In the genomic region with DNA sequence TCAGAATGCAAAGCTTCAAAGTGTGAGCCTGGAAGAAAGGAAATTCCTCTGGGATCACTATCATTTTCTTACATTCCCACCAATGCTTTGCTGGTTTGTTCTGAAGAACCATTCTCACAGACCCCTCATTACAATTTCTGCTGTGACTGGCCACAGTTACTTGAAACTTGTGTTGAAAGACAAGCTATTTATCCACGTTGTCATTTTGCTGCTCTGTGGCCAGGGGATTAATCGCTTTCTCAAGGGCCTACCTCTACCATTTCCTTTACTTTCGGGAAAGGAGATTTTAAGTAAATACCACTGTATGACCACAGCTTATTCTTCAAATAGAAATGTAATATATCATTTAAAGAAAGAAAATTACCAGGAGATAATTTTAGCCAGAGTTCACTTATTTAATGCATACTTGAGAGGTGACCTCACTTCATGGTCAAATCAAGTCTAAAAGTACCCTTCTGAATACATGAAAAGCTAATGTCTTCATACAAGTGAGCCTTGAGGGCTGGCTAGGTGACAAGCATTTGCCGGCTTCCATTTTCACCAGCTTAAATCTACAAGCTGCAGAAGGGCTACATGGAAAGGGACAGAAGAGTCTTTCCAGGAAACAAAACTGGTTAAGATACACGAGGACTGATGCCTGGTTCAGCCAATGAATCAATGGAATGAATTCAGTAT, we compare ENCODE assay signal across 24 cellular contexts.
DNase-seq lines count a peak whose midpoint lies in the region; ATAC-seq and TF ChIP-seq lines count a peak whose summit lies in the region.
"Had no signal": no experiment of that assay in that cellular context is flagged by ENCODE, and none has a peak within 500 bp of the region (broad histone marks: within the 10 kb centered on the region; RNA-seq: fewer than 3 reads in every experiment).

No MANE protein-coding gene starts in this region.

- H2AFZ ChIP-seq in mesenchymal stem cell (ENCODE audit: low read depth, low read length) (no peak overlapping the region), neuronal stem cell (ENCODE audit: low read length) (peak overlapping the region; percentile 79)

- H2BK5ac ChIP-seq in mesenchymal stem cell (ENCODE audit: low read depth, low read length, poor library complexity, severe bottlenecking) (no peak overlapping the region), neuronal stem cell (ENCODE audit: low read length) (no peak overlapping the region)

- WGBS in mesenchymal stem cell, result 98% methylated on average over 2 of the region's 5 CpGs
- no CpG with 5 or more reads among the region's 5 CpGs for WGBS in neuronal stem cell (ENCODE audit: extremely low coverage in 2 of 2, insufficient read length in 2 of 2, insufficient replicate concordance in 1 of 2), 2 donors

- no peak overlapping the region for H3K27ac ChIP-seq in mesenchymal stem cell (ENCODE audit: low read length, poor library complexity, severe bottlenecking)
- peak overlapping the region; percentile 44 for H3K27ac ChIP-seq in neuronal stem cell (replicated peaks; ENCODE audit: low read length)
- H3K27ac ChIP-seq: BLaER1 had no signal

- H3K18ac ChIP-seq in mesenchymal stem cell (ENCODE audit: low read depth in 1 of 2, low read length in 2 of 2) (no peak overlapping the region), neuronal stem cell (ENCODE audit: low read length) (no peak overlapping the region)

- H3K9ac ChIP-seq in mesenchymal stem cell (ENCODE audit: low read length), result no peak overlapping the region
- no peak overlapping the region for H3K9ac ChIP-seq in neuronal stem cell (ENCODE audit: low read depth, low read length, poor library complexity)
- H3K9ac ChIP-seq: BLaER1 had no signal

- TF ChIP-seq CTCF in chondrocyte (IDR thresholded peaks at IDR 0.05), result no peak

- H3K4ac ChIP-seq in mesenchymal stem cell (ENCODE audit: low read depth in 1 of 2, low read length in 2 of 2) (no peak overlapping the region), neuronal stem cell (ENCODE audit: low read length) (no peak overlapping the region)

- H3K4me2 ChIP-seq in mesenchymal stem cell (ENCODE audit: low read length, poor library complexity, severe bottlenecking) (no peak overlapping the region), neuronal stem cell (ENCODE audit: insufficient read depth, low read length, poor library complexity, severe bottlenecking) (no peak overlapping the region)
- H3K4me2 ChIP-seq: BLaER1 had no signal

- no peak for ATAC-seq in stimulated activated naive CD8-positive, alpha-beta T cell treated with anti-CD3 and anti-CD28 coated beads, Interleukin-15, amount 100 ng/mL, for 72 hours
- ATAC-seq: K562 had no signal

- H3K36me3 ChIP-seq in mesenchymal stem cell (ENCODE audit: control insufficient read depth in 1 of 2, insufficient read depth in 2 of 2, low read depth in 1 of 2, low read length in 2 of 2) (no peaks in the 10 kb centered on the region), neuronal stem cell (replicated peaks in 1 of 2; ENCODE audit: control insufficient read depth in 2 of 2, insufficient read depth in 2 of 2, low read length in 2 of 2) (no peaks in the 10 kb centered on the region)
- H3K36me3 ChIP-seq: BLaER1, HAP-1 had no signal

- H3K9me3 Mint-ChIP-seq in chondrocyte (ENCODE audit: low read depth), result no peaks in the 10 kb centered on the region
- H3K9me3 Mint-ChIP-seq in stimulated activated naive CD8-positive, alpha-beta T cell treated with anti-CD3 and anti-CD28 coated beads, Interleukin-15, amount 100 ng/mL, for 72 hours, result no peaks in the 10 kb centered on the region

- peak; percentile 23 for DNase-seq in NCI-H2227 treated with DMSO at 0.1 percent for 48 hours (lab: John Stamatoyannopoulos, UW)
- no peak for DNase-seq in chondrocyte (ENCODE audit: low spot score)
- peak; percentile 31 for DNase-seq in mesenchymal stem cell
- no peak for DNase-seq in neuronal stem cell (ENCODE audit: low spot score)
- DNase-seq in DMS114 treated with DMSO at 0.1 percent for 48 hours (lab: John Stamatoyannopoulos, UW; ENCODE audit: unreplicated experiment), result no peak
- DNase-seq in stimulated activated naive CD8-positive, alpha-beta T cell treated with anti-CD3 and anti-CD28 coated beads, Interleukin-15, amount 100 ng/mL, for 72 hours, result no peak
- DNase-seq in NCI-H1092 treated with DMSO at 0.1 percent for 48 hours (lab: John Stamatoyannopoulos, UW), result no peak
- DNase-seq in activated gamma-delta T cell treated with Interleukin-2 at 50 U/mL for 16 hours, result no peak
- DNase-seq: CD4-positive, CD25-positive, alpha-beta regulatory T cell; HFFc6; Kasumi-1; NCI-H1105; NCI-H1436 treated with DMSO at 0.1 percent for 48 hours; NCI-H187 treated with DMSO at 0.1 percent for 48 hours; NCI-H2107; NCI-H446 treated with DMSO at 0.1 percent for 48 hours; NCI-H526; NCI-H82; NK-92 treated with Interleukin-12 subunit alpha and Interleukin-12 subunit beta, amount 100 ng/mL, for 24 hours; Right ventricle myocardium superior; RPMI8226 had no signal

- H2BK120ac ChIP-seq in mesenchymal stem cell (ENCODE audit: low read depth, low read length) (no peak overlapping the region), neuronal stem cell (ENCODE audit: low read depth, low read length) (no peak overlapping the region)

- H3K14ac ChIP-seq in mesenchymal stem cell (ENCODE audit: low read length in 2 of 2) (no peak overlapping the region), neuronal stem cell (ENCODE audit: low read length) (no peak overlapping the region)

- H3K4me3 Mint-ChIP-seq in chondrocyte (ENCODE audit: unreplicated experiment), result no peak overlapping the region
- no peak overlapping the region for H3K4me3 Mint-ChIP-seq in stimulated activated naive CD8-positive, alpha-beta T cell treated with anti-CD3 and anti-CD28 coated beads, Interleukin-15, amount 100 ng/mL, for 72 hours
- H3K4me3 Mint-ChIP-seq: CD4-positive, CD25-positive, alpha-beta regulatory T cell; HFFc6 had no signal

- H2AK5ac ChIP-seq in mesenchymal stem cell (ENCODE audit: low read length, severe bottlenecking) (no peak overlapping the region), neuronal stem cell (ENCODE audit: low read depth, low read length) (no peak overlapping the region)

- no peak overlapping the region for H3K23ac ChIP-seq in mesenchymal stem cell (ENCODE audit: low read length in 2 of 2)
- no peak overlapping the region for H3K23ac ChIP-seq in neuronal stem cell (ENCODE audit: low read depth, low read length, poor library complexity)

- H2BK12ac ChIP-seq in mesenchymal stem cell (ENCODE audit: low read length in 2 of 2) (no peak overlapping the region), neuronal stem cell (ENCODE audit: low read length) (no peak overlapping the region)

- H4K91ac ChIP-seq in mesenchymal stem cell (ENCODE audit: low read length) (no peak overlapping the region), neuronal stem cell (ENCODE audit: low read depth, low read length, poor library complexity) (no peak overlapping the region)

- peaks cover 11% of the 10 kb centered on the region for H3K4me1 Mint-ChIP-seq in chondrocyte (ENCODE audit: low read depth)
- H3K4me1 Mint-ChIP-seq in stimulated activated naive CD8-positive, alpha-beta T cell treated with anti-CD3 and anti-CD28 coated beads, Interleukin-15, amount 100 ng/mL, for 72 hours, result no peaks in the 10 kb centered on the region
- H3K4me1 Mint-ChIP-seq: CD4-positive, CD25-positive, alpha-beta regulatory T cell had no signal

- H2BK15ac ChIP-seq in mesenchymal stem cell (ENCODE audit: low read depth, poor library complexity, severe bottlenecking), result no peak overlapping the region
- H2BK15ac ChIP-seq in neuronal stem cell (ENCODE audit: low read length), result no peak overlapping the region

- H3K9me3 ChIP-seq in mesenchymal stem cell (ENCODE audit: control insufficient read depth, low read length) (peaks cover 7% of the 10 kb centered on the region), neuronal stem cell (replicated peaks in 1 of 2; ENCODE audit: control insufficient read depth in 2 of 2, insufficient read depth in 1 of 2, low read depth in 1 of 2, low read length in 2 of 2) (no peaks in the 10 kb centered on the region)
- H3K9me3 ChIP-seq: BLaER1, HAP-1 had no signal

- H3K27me3 ChIP-seq in mesenchymal stem cell (ENCODE audit: control insufficient read depth in 1 of 2, insufficient read depth in 1 of 2, low read length in 2 of 2), result no peaks in the 10 kb centered on the region
- no peaks in the 10 kb centered on the region for H3K27me3 ChIP-seq in neuronal stem cell (ENCODE audit: control insufficient read depth in 3 of 3, insufficient read depth in 3 of 3, low read depth in 1 of 3, low read length in 3 of 3)
- H3K27me3 ChIP-seq: BLaER1 had no signal

- H3K36me3 Mint-ChIP-seq in chondrocyte (ENCODE audit: low read depth), result no peaks in the 10 kb centered on the region
- H3K36me3 Mint-ChIP-seq: CD4-positive, CD25-positive, alpha-beta regulatory T cell had no signal

- peak overlapping the region; percentile 5 for H3K27ac Mint-ChIP-seq in chondrocyte (ENCODE audit: unreplicated experiment)
- H3K27ac Mint-ChIP-seq in stimulated activated naive CD8-positive, alpha-beta T cell treated with anti-CD3 and anti-CD28 coated beads, Interleukin-15, amount 100 ng/mL, for 72 hours, result no peak overlapping the region
- H3K27ac Mint-ChIP-seq: CD4-positive, CD25-positive, alpha-beta regulatory T cell; HFFc6 had no signal

- H3K4me1 ChIP-seq in mesenchymal stem cell (ENCODE audit: control insufficient read depth, insufficient read depth, low read depth, low read length) (no peaks in the 10 kb centered on the region), neuronal stem cell (ENCODE audit: control insufficient read depth in 2 of 2, insufficient read depth in 1 of 2, low read depth in 1 of 2, low read length in 2 of 2) (peaks cover 4 to 5% of the 10 kb centered on the region in 2 donors)
- H3K4me1 ChIP-seq: BLaER1 had no signal

- no peaks in the 10 kb centered on the region for H3K27me3 Mint-ChIP-seq in chondrocyte (ENCODE audit: low read depth)
- no peaks in the 10 kb centered on the region for H3K27me3 Mint-ChIP-seq in stimulated activated naive CD8-positive, alpha-beta T cell treated with anti-CD3 and anti-CD28 coated beads, Interleukin-15, amount 100 ng/mL, for 72 hours
- H3K27me3 Mint-ChIP-seq: CD4-positive, CD25-positive, alpha-beta regulatory T cell had no signal

- H4K8ac ChIP-seq in mesenchymal stem cell (ENCODE audit: low read length) (no peak overlapping the region), neuronal stem cell (ENCODE audit: low read depth, low read length) (no peak overlapping the region)

- H3K79me1 ChIP-seq in mesenchymal stem cell (replicated peaks; ENCODE audit: low read length, poor library complexity, severe bottlenecking) (no peaks in the 10 kb centered on the region), neuronal stem cell (ENCODE audit: low read depth, low read length) (no peaks in the 10 kb centered on the region)

- no peak overlapping the region for H3K4me3 ChIP-seq in mesenchymal stem cell (ENCODE audit: insufficient read depth in 1 of 2, low read depth in 1 of 2, low read length in 2 of 2)
- H3K4me3 ChIP-seq in neuronal stem cell (ENCODE audit: low read length in 2 of 2), result peak overlapping the region in 1 of 2 donors; percentile 17
- H3K4me3 ChIP-seq: BLaER1, HAP-1, K562 had no signal

Comparison
In these comparisons a context has a peak if more than half of its experiments do, and no peak if none do; other contexts are left out.
1. DNase-seq: peak in NCI-H2227 treated with DMSO at 0.1 percent for 48 hours (single experiment) and mesenchymal stem cell (single experiment); none in chondrocyte (single experiment), neuronal stem cell (single experiment), DMS114 treated with DMSO at 0.1 percent for 48 hours (single experiment), stimulated activated naive CD8-positive, alpha-beta T cell treated with anti-CD3 and anti-CD28 coated beads, Interleukin-15, amount 100 ng/mL, for 72 hours (0 of 2), NCI-H1092 treated with DMSO at 0.1 percent for 48 hours (single experiment) and activated gamma-delta T cell treated with Interleukin-2 at 50 U/mL for 16 hours (single experiment).